Comparison of ENCODE assay signal across 8 cellular contexts in the genomic region with DNA sequence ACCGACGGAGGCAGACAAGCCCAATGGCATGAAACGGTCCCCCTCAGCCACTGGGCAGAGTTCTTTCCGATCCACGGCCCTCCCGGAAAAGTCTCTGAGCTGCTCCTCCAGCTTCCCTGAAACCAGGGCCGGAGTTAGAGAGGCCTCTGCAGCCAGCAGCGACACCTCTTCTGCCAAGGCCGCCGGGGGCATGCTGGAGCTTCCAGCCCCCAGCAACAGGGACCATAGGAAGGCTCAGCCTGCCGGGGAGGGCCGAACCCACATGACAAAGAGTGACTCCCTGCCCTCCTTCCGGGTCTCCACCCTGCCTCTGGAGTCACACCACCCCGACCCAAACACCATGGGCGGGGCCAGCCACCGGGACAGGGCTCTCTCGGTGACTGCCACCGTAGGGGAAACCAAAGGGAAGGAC.
DNase-seq lines count a peak whose midpoint lies in the region; ATAC-seq and TF ChIP-seq lines count a peak whose summit lies in the region.

No MANE protein-coding gene starts in this region.

- H3K9me3 ChIP-seq in iPS-15b (ENCODE audit: control insufficient read depth, insufficient read depth, low read length) = no peaks in the 10 kb centered on the region

- peaks cover 4% of the 10 kb centered on the region for H3K4me1 ChIP-seq in iPS-15b (ENCODE audit: control insufficient read depth, insufficient read depth, low read length)

- H3K4me3 ChIP-seq in AG10803 (ENCODE audit: low read length) (peak overlapping the region; percentile 30; the same call in 1 of the 2 replicates), iPS-15b (ENCODE audit: low read depth, low read length) (peak overlapping the region; percentile 53)

- no peak for TF ChIP-seq CTCF in AG10803 (conservative IDR thresholded peaks at IDR 0.05; ENCODE audit: low read length)

- no peaks in the 10 kb centered on the region for H3K36me3 ChIP-seq in iPS-15b (ENCODE audit: control insufficient read depth, insufficient read depth, low read length)

- DNase-seq in AG10803 (ENCODE audit: low read depth) = no peak
- peak; percentile 74 for DNase-seq in MV-4-11 (lab: John Stamatoyannopoulos, UW)
- DNase-seq in activated effector memory CD4-positive, alpha-beta T cell treated with anti-CD3 and anti-CD28 coated beads, Interleukin-2, amount 50 U/mL, for 16 hours = peak; percentile 88
- peak; percentile 76 to 77 for DNase-seq in stimulated activated CD4-positive, alpha-beta T cell treated with anti-CD3 and anti-CD28 coated beads, Interleukin-2, amount 100 ng/mL, for 24 hours
- DNase-seq in NCI-H526 (lab: John Stamatoyannopoulos, UW) = no peak
- no peak for DNase-seq in NCI-H2029 treated with DMSO at 0.1 percent for 48 hours (lab: John Stamatoyannopoulos, UW)

- no peaks in the 10 kb centered on the region for H3K27me3 ChIP-seq in iPS-15b (ENCODE audit: control insufficient read depth, insufficient read depth, low read length)

- peak; percentile 50 for ATAC-seq in GM21723 (IDR thresholded peaks at IDR 0.05; ENCODE audit: unreplicated experiment)

- peak overlapping the region; percentile 88 for H3K9ac ChIP-seq in iPS-15b (ENCODE audit: low read depth, low read length)

Comparison
In these comparisons a context has a peak if more than half of its experiments do, and no peak if none do; other contexts are left out.
1. DNase-seq: peak in MV-4-11 (single experiment), activated effector memory CD4-positive, alpha-beta T cell treated with anti-CD3 and anti-CD28 coated beads, Interleukin-2, amount 50 U/mL, for 16 hours (single experiment) and stimulated activated CD4-positive, alpha-beta T cell treated with anti-CD3 and anti-CD28 coated beads, Interleukin-2, amount 100 ng/mL, for 24 hours (2 of 2); none in AG10803 (single experiment), NCI-H526 (0 of 2) and NCI-H2029 treated with DMSO at 0.1 percent for 48 hours (single experiment).